ENCODE assay signal across 8 cellular contexts in the genomic region with DNA sequence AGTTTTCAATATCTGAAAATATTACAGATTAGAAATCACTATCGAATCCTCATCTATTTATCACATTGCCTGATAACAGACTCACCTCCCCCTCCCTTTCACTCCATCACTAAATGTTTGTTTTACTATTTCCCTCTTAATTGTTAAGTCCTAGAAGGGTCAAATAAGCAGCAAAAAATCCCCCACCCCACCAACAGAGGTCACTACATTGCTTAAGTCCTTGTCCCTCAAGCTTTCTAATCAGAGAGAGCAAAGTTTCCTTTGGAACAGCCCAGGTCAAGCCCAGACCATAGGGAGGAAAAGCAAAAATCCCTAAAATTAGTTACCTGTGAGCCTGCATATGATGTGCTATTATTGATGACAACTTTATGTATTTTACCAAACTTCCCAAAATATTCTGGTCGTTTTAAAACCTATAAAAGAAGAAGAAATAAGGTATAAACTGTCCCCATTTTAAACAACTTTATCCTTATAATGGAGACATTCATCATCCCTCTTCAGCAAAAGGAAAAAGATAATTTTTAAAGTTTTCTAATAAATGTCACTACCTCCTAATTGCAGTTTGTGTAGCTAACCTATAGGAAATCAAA.
A peak's percentile ranks its signal among the peaks of the same experiment; 100 is the strongest.
DNase-seq lines count a peak whose midpoint lies in the region; ATAC-seq and TF ChIP-seq lines count a peak whose summit lies in the region.

No MANE protein-coding gene starts in this region.

- no peaks in the 10 kb centered on the region for H4K20me1 ChIP-seq in MM.1S (ENCODE audit: insufficient read depth, low read length)

- no peak overlapping the region for H3K4me2 ChIP-seq in MM.1S (ENCODE audit: low read depth, low read length)

- H3K27ac ChIP-seq in MM.1S (ENCODE audit: low read length), result no peak overlapping the region
- H3K27ac ChIP-seq in VCaP, result no peak overlapping the region

- peak; percentile 66 for TF ChIP-seq CTCF in MM.1S (IDR thresholded peaks at IDR 0.05; ENCODE audit: low read length)
- TF ChIP-seq CTCF in VCaP (conservative IDR thresholded peaks at IDR 0.05), result peak; percentile 82

- no peak overlapping the region for H3K9ac ChIP-seq in MM.1S (ENCODE audit: low read length)

- 0 out of 2 replicates have a peak, but pooled peaks cover 5% of the 10 kb centered on the region for H3K79me2 ChIP-seq in MM.1S (ENCODE audit: low read length)

- H3K9me2 ChIP-seq in MM.1S (replicated peaks; ENCODE audit: insufficient read depth, low read length), result no peaks in the 10 kb centered on the region

- no peaks in the 10 kb centered on the region for H3F3A ChIP-seq in MM.1S (ENCODE audit: insufficient read depth, low read length)

- no peak for ATAC-seq in HG03469 (IDR thresholded peaks at IDR 0.05; ENCODE audit: unreplicated experiment)

- peak; percentile 88 for DNase-seq in ACHN
- DNase-seq in ELR (ENCODE audit: low read depth), result peak; percentile 69
- peak; percentile 65 for DNase-seq in MM.1S
- peak; percentile 10 for DNase-seq in germinal center (ENCODE audit: low spot score)
- peak; percentile 10 for DNase-seq in stimulated activated CD4-positive, alpha-beta T cell treated with anti-CD3 and anti-CD28 coated beads, Interleukin-1b, Interleukin-23, amount 100 ng/mL, for 48 hours
- no peak for DNase-seq in cerebellum (ENCODE audit: low spot score)

- H3K4me1 ChIP-seq in MM.1S (ENCODE audit: low read length), result no peaks in the 10 kb centered on the region

- no peak overlapping the region for H3K4me3 ChIP-seq in MM.1S (ENCODE audit: low read length)

- in situ Hi-C loops in ACHN (cut with HindIII; ENCODE audit: low pct_ligation_motif_present, low pct_unique_long_range_greater_than_20kb, low sequenced_read_pairs), result no loop called here

- H2AFZ ChIP-seq in MM.1S (ENCODE audit: low read length), result no peak overlapping the region

- no peaks in the 10 kb centered on the region for H3K9me3 ChIP-seq in MM.1S (replicated peaks; ENCODE audit: insufficient read depth, low read length)

- H3K36me3 ChIP-seq in MM.1S (replicated peaks; ENCODE audit: insufficient read depth, low read length), result 0 out of 2 replicates have a peak, but pooled peaks cover 3% of the 10 kb centered on the region

- no peaks in the 10 kb centered on the region for H3K27me3 ChIP-seq in MM.1S (replicated peaks; ENCODE audit: insufficient read depth, low read length)
